1 cellular context compared by ENCODE assay signal in the genomic region with DNA sequence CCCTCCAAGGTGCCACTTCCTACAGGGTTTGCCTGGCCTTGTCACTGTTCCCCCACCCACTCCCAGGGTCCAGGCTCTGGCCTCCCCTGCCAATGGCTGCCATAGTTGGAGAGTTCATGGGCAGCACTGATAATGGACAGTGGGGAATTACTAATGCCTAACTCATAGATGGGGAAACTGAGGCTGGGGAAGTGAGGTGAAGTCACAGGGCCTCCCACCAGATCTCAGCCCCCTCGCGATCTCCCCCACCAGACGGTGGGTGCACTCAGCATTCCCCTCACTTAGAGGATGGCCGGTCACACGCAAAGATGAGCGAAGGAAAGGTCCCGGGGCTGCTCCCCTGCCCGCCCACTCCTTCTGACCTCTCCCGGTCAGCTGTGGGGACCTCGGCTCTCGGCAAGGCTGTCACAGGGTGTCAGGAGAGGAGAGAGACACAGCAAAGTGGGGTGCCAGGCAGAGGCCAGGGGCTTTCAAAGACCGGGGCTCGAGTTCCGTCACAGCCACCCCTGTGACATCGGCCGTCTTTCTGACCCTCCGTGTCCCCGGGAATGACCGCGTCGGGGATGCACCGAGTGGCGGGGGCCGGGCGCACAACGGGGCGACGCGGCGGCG.
TF ChIP-seq lines count a peak whose summit lies in the region.

No MANE protein-coding gene starts in this region.

TF ChIP-seq in HEK293, 187 proteins besides CTCF, POLR2A, EP300 and RAD21 (continued from another document):
- TF ChIP-seq RBAK (tag by site-specific recombination; IDR thresholded peaks at IDR 0.05), result no peak
- no peak for TF ChIP-seq ZNF138 (tag by site-specific recombination; IDR thresholded peaks at IDR 0.05; ENCODE audit: borderline replicate concordance)
- TF ChIP-seq TCF7L2 (IDR thresholded peaks at IDR 0.05; ENCODE audit: borderline replicate concordance, low read depth, low read length), result no peak
- TF ChIP-seq, protein P1, sequence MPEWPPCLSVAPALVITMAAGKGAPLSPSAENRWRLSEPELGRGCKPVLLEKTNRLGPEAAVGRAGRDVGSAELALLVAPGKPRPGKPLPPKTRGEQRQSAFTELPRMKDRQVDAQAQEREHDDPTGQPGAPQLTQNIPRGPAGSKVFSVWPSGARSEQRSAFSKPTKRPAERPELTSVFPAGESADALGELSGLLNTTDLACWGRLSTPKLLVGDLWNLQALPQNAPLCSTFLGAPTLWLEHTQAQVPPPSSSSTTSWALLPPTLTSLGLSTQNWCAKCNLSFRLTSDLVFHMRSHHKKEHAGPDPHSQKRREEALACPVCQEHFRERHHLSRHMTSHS (tag by site-specific recombination; IDR thresholded peaks at IDR 0.05), result no peak
- TF ChIP-seq ZNF558 (tag by site-specific recombination; IDR thresholded peaks at IDR 0.05), result no peak
